ENCODE assay signal across 1 cellular context in genomic region chr5:74433255-74434123, GRCh38.
TF ChIP-seq lines count a peak whose summit lies in the region.

No MANE protein-coding gene starts in this region.

TF ChIP-seq in GM12878, 131 proteins besides CTCF, POLR2A, EP300 and RAD21 (continued from another document):
- TF ChIP-seq, protein P1, sequence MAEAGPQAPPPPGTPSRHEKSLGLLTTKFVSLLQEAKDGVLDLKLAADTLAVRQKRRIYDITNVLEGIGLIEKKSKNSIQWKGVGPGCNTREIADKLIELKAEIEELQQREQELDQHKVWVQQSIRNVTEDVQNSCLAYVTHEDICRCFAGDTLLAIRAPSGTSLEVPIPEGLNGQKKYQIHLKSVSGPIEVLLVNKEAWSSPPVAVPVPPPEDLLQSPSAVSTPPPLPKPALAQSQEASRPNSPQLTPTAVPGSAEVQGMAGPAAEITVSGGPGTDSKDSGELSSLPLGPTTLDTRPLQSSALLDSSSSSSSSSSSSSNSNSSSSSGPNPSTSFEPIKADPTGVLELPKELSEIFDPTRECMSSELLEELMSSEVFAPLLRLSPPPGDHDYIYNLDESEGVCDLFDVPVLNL (IDR thresholded peaks at IDR 0.05; ENCODE audit: low read depth, low read length), result no peak
